Comparison of ENCODE assay signal across 8 cellular contexts in genomic region chr16:87076950-87077749, GRCh38.
A peak's percentile ranks its signal among the peaks of the same experiment; 100 is the strongest.
DNase-seq lines count a peak whose midpoint lies in the region; ATAC-seq and TF ChIP-seq lines count a peak whose summit lies in the region.

No MANE protein-coding gene starts in this region.

- no peaks in the 10 kb centered on the region for H3K27me3 ChIP-seq in testis

- no peaks in the 10 kb centered on the region for H3K9me3 ChIP-seq in testis

- no peak overlapping the region for H3K27ac Mint-ChIP-seq in activated T-cell treated with anti-CD3 and anti-CD28 coated beads, Interleukin-2, amount 50 U/mL, for 24 hours
- H3K27ac Mint-ChIP-seq in activated naive CD8-positive, alpha-beta T cell treated with anti-CD3 and anti-CD28 coated beads for 36 hours, result no peak overlapping the region

- intact Hi-C loops in testis (cut with DNase I; ENCODE audit: low total_unique reads), result no loop called here

- no peak overlapping the region for H3K27ac ChIP-seq in testis

- peaks cover 4% of the 10 kb centered on the region for H3K27me3 Mint-ChIP-seq in activated T-cell treated with anti-CD3 and anti-CD28 coated beads, Interleukin-2, amount 50 U/mL, for 24 hours
- peaks cover 4% of the 10 kb centered on the region for H3K27me3 Mint-ChIP-seq in activated T-cell treated with anti-CD3 and anti-CD28 coated beads, Interleukin-2, amount 50 U/mL, for 4 hours (ENCODE audit: low read depth)
- H3K27me3 Mint-ChIP-seq in activated naive CD8-positive, alpha-beta T cell treated with anti-CD3 and anti-CD28 coated beads for 36 hours, result no peaks in the 10 kb centered on the region

- TF ChIP-seq POLR2A in testis (IDR thresholded peaks at IDR 0.05), result no peak

- DNase-seq in activated T-cell treated with anti-CD3 and anti-CD28 coated beads, Interleukin-2, amount 50 U/mL, for 24 hours, result peak; percentile 46
- no peak for DNase-seq in activated T-cell treated with anti-CD3 and anti-CD28 coated beads, Interleukin-2, amount 50 U/mL, for 4 hours
- DNase-seq in NAMALWA (ENCODE audit: low spot score) (peak; percentile 81), islet precursor cell (peak; percentile 89), NCI-H2029 (lab: John Stamatoyannopoulos, UW) (no peak), testis (no peak)
- peak; percentile 40 for DNase-seq in activated naive CD8-positive, alpha-beta T cell treated with anti-CD3 and anti-CD28 coated beads for 36 hours
- peak; percentile 9 to 41 for DNase-seq in stimulated activated CD8-positive, alpha-beta memory T cell treated with anti-CD3 and anti-CD28 coated beads, Interleukin-7, amount 100 ng/mL, for 48 hours (ENCODE audit: extremely low read depth in 1 of 2, low read depth in 1 of 2)

- no peak for ATAC-seq in activated T-cell treated with anti-CD3 and anti-CD28 coated beads, Interleukin-2, amount 50 U/mL, for 4 hours

- 74 to 80% methylated on average over 7 to 13 of the region's 13 CpGs for WGBS in testis, 2 donors

- peaks cover 23% of the 10 kb centered on the region for H3K9me3 Mint-ChIP-seq in activated T-cell treated with anti-CD3 and anti-CD28 coated beads, Interleukin-2, amount 50 U/mL, for 24 hours
- H3K9me3 Mint-ChIP-seq in activated T-cell treated with anti-CD3 and anti-CD28 coated beads, Interleukin-2, amount 50 U/mL, for 4 hours, result peaks cover 23% of the 10 kb centered on the region
- peaks cover 19% of the 10 kb centered on the region for H3K9me3 Mint-ChIP-seq in activated naive CD8-positive, alpha-beta T cell treated with anti-CD3 and anti-CD28 coated beads for 36 hours

- H3K4me1 Mint-ChIP-seq in activated T-cell treated with anti-CD3 and anti-CD28 coated beads, Interleukin-2, amount 50 U/mL, for 24 hours (ENCODE audit: low read depth), result no peaks in the 10 kb centered on the region
- no peaks in the 10 kb centered on the region for H3K4me1 Mint-ChIP-seq in activated T-cell treated with anti-CD3 and anti-CD28 coated beads, Interleukin-2, amount 50 U/mL, for 4 hours (ENCODE audit: low read depth)
- H3K4me1 Mint-ChIP-seq in activated naive CD8-positive, alpha-beta T cell treated with anti-CD3 and anti-CD28 coated beads for 36 hours, result no peaks in the 10 kb centered on the region

- peak in 1 of 3 experiments; percentile 7 for TF ChIP-seq CTCF in testis (IDR thresholded peaks at IDR 0.05)

- H3K4me1 ChIP-seq in testis, result no peaks in the 10 kb centered on the region

- no peak overlapping the region for H3K4me3 ChIP-seq in testis

- no peaks in the 10 kb centered on the region for H3K36me3 Mint-ChIP-seq in activated T-cell treated with anti-CD3 and anti-CD28 coated beads, Interleukin-2, amount 50 U/mL, for 24 hours (ENCODE audit: low read depth)
- no peaks in the 10 kb centered on the region for H3K36me3 Mint-ChIP-seq in activated T-cell treated with anti-CD3 and anti-CD28 coated beads, Interleukin-2, amount 50 U/mL, for 4 hours (ENCODE audit: insufficient read depth)
- H3K36me3 Mint-ChIP-seq in activated naive CD8-positive, alpha-beta T cell treated with anti-CD3 and anti-CD28 coated beads for 36 hours, result no peaks in the 10 kb centered on the region

- no peaks in the 10 kb centered on the region for H3K36me3 ChIP-seq in testis (ENCODE audit: low read depth, missing control alignments)

- no peak overlapping the region for H3K4me3 Mint-ChIP-seq in activated T-cell treated with anti-CD3 and anti-CD28 coated beads, Interleukin-2, amount 50 U/mL, for 24 hours
- H3K4me3 Mint-ChIP-seq in activated T-cell treated with anti-CD3 and anti-CD28 coated beads, Interleukin-2, amount 50 U/mL, for 4 hours, result no peak overlapping the region
- no peak overlapping the region for H3K4me3 Mint-ChIP-seq in activated naive CD8-positive, alpha-beta T cell treated with anti-CD3 and anti-CD28 coated beads for 36 hours

Comparison
In these comparisons a context has a peak if more than half of its experiments do, and no peak if none do; other contexts are left out.
1. DNase-seq: peak in activated T-cell treated with anti-CD3 and anti-CD28 coated beads, Interleukin-2, amount 50 U/mL, for 24 hours (single experiment), NAMALWA (single experiment), activated naive CD8-positive, alpha-beta T cell treated with anti-CD3 and anti-CD28 coated beads for 36 hours (single experiment), islet precursor cell (single experiment) and stimulated activated CD8-positive, alpha-beta memory T cell treated with anti-CD3 and anti-CD28 coated beads, Interleukin-7, amount 100 ng/mL, for 48 hours (2 of 2); none in activated T-cell treated with anti-CD3 and anti-CD28 coated beads, Interleukin-2, amount 50 U/mL, for 4 hours (single experiment), NCI-H2029 (single experiment) and testis (single experiment).